8 cellular contexts compared by ENCODE assay signal in the genomic region with DNA sequence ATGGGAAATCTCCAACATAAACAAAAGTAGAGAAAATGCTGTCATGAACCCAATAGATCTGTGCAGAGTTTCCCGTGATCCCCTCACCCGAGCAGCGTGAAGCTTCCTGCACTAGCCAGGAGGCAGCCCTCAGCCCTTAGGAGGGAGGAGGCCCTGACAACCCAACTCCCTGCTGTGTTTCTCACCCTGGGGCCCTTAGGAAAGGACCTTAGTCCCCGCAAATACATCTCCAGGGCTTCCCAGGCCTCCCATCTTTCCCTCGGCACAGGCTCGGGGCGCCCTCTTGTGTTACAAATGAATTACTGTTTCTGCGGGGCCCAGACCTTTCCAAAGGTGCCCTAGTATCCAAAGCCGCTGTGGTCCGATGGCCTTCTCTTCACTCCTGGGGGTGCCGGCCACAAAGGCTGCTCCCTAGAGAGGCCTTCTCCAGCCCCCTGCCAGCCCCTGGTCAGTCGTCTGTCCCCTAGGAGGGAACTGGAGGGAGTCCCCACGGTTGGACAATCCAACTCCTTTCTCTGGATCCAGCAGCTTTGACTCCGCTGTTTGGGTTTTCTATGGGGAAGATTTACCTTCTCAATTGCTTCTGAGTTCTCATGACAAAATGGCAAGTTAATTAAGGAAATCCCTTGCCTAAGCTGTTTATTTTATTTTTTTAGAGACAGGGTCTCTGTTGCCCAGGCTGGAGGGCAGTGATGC. TPM values are rescaled to one million over a fixed set of nuclear protein-coding genes. Genes with fewer than 3 reads are reported as not detected.
DNase-seq lines count a peak whose midpoint lies in the region; ATAC-seq and TF ChIP-seq lines count a peak whose summit lies in the region.

No MANE protein-coding gene starts in this region.

- H3K9me3 ChIP-seq in HCT116 (ENCODE audit: control insufficient read depth in 1 of 2, insufficient read depth in 1 of 2, low read depth in 1 of 2, low read length in 2 of 2): no peaks in the 10 kb centered on the region
- H3K9me3 ChIP-seq in esophagus muscularis mucosa: no peaks in the 10 kb centered on the region
- H3K9me3 ChIP-seq in thyroid gland: no peaks in the 10 kb centered on the region

- H3K27ac Mint-ChIP-seq in CD14-positive monocyte (no peak overlapping the region), natural killer cell (no peak overlapping the region)

- WGBS in esophagus muscularis mucosa: 29% methylated on average over 14 of the region's 14 CpGs
- WGBS in thyroid gland, 2 donors: 40 to 46% methylated on average over 13 to 14 of the region's 14 CpGs

- peak; percentile 98 for TF ChIP-seq RAD21 in HCT116 (IDR thresholded peaks at IDR 0.05; ENCODE audit: low read depth)

- H3K4me1 ChIP-seq in HCT116 (ENCODE audit: control insufficient read depth in 1 of 2, insufficient read depth in 2 of 2, low read length in 2 of 2) (peaks cover 0 to 13% of the 10 kb centered on the region in 2 experiments; a peak in 1 of 4 replicates), esophagus muscularis mucosa (peaks cover 0 to 10% (median 0%) of the 10 kb centered on the region in 4 donors), thyroid gland (no peaks in the 10 kb centered on the region)

- ATAC-seq in HCT116 (peak; percentile 96), natural killer cell (peak in 2 of 3 donors; percentile 42 to 44), HG03457 (IDR thresholded peaks at IDR 0.05; ENCODE audit: unreplicated experiment) (no peak)

- no peaks in the 10 kb centered on the region for H3K4me1 Mint-ChIP-seq in CD14-positive monocyte
- H3K4me1 Mint-ChIP-seq in natural killer cell: no peaks in the 10 kb centered on the region

- no peak overlapping the region for H3K4me2 ChIP-seq in HCT116 (ENCODE audit: low read length)

- no peaks in the 10 kb centered on the region for H3K9me2 ChIP-seq in HCT116 (ENCODE audit: insufficient read depth)

- H3K9me3 Mint-ChIP-seq in CD14-positive monocyte (peaks cover 0 to 1% (median 0%) of the 10 kb centered on the region in 7 donors), natural killer cell (no peaks in the 10 kb centered on the region)

- H3K79me2 ChIP-seq in HCT116 (ENCODE audit: insufficient read depth, low read length): no peaks in the 10 kb centered on the region

- H3K4me3 Mint-ChIP-seq in CD14-positive monocyte: no peak overlapping the region
- H3K4me3 Mint-ChIP-seq in natural killer cell: no peak overlapping the region

- H3K27me3 ChIP-seq in HCT116 (ENCODE audit: insufficient read depth, low read length) (no peaks in the 10 kb centered on the region), esophagus muscularis mucosa (no peaks in the 10 kb centered on the region), thyroid gland (no peaks in the 10 kb centered on the region)

- no peak for TF ChIP-seq POLR2A in HCT116 (IDR thresholded peaks at IDR 0.05; ENCODE audit: borderline replicate concordance, extremely low read depth, insufficient read depth, insufficient read length)
- no peak for TF ChIP-seq POLR2A in esophagus muscularis mucosa (IDR thresholded peaks at IDR 0.05; ENCODE audit: low read depth)
- TF ChIP-seq POLR2A in thyroid gland (IDR thresholded peaks at IDR 0.05): no peak

- H4K20me1 ChIP-seq in HCT116 (ENCODE audit: insufficient read depth): no peaks in the 10 kb centered on the region

- intact Hi-C loops in CD14-positive monocyte (cut with micrococcal nuclease) (loop anchor here (2.0 to 10.0 kb wide), 2 partner anchors 632 to 634 kb away; no protein-coding TSS in a partner anchor), HCT116 (cut with micrococcal nuclease) (loop anchor here (1.0 to 10.0 kb wide), 6 partner anchors 116 to 693 kb away; no protein-coding TSS in a partner anchor), esophagus muscularis mucosa (cut with DNase I) (loop anchor here (2.0 to 10.0 kb wide), 2 partner anchors 422 to 550 kb away; a partner anchor contains a TSS), natural killer cell (cut with micrococcal nuclease) (loop anchor here (1.0 kb wide), 1 partner anchor 548 kb away; no protein-coding TSS in a partner anchor), thyroid gland (cut with DNase I) (loop anchor here (5.0 to 10.0 kb wide), 3 partner anchors 422 to 634 kb away; a partner anchor contains a TSS)

- H3K27ac ChIP-seq in HCT116 (ENCODE audit: low read depth, low read length): no peak overlapping the region
- H3K27ac ChIP-seq in esophagus muscularis mucosa (replicated peaks in 1 of 4): no peak overlapping the region
- no peak overlapping the region for H3K27ac ChIP-seq in thyroid gland

- TF ChIP-seq CTCF in CD14-positive monocyte (IDR thresholded peaks at IDR 0.05): peak; percentile 65
- TF ChIP-seq CTCF in HCT116 (IDR thresholded peaks at IDR 0.05 in 2 of 3, conservative IDR thresholded peaks at IDR 0.05 in 1 of 3; ENCODE audit: borderline replicate concordance in 1 of 3, insufficient read depth in 1 of 3, low read depth in 2 of 3, low read length in 2 of 3): peak; percentile 75 to 90 (median 86); a peak in 5 of 6 replicates
- TF ChIP-seq CTCF in esophagus muscularis mucosa (IDR thresholded peaks at IDR 0.05): peak; percentile 67 to 82 (median 71)
- peak; percentile 63 for TF ChIP-seq CTCF in natural killer cell (IDR thresholded peaks at IDR 0.05)
- peak; percentile 51 to 82 (median 70) for TF ChIP-seq CTCF in thyroid gland (IDR thresholded peaks at IDR 0.05)

- no TSS peak for BruUV-seq in HCT116 (replicated peaks; lab: Mats Ljungman, UMichigan)

- H3K9ac ChIP-seq in HCT116 (ENCODE audit: low read length): no peak overlapping the region

- H2AFZ ChIP-seq in HCT116 (ENCODE audit: low read depth, low read length, poor library complexity, severe bottlenecking): no peak overlapping the region

- CTCF ChIA-PET in HCT116 (lab: Charles Lee): interaction anchor here (0.5 to 1.7 kb wide), 5 partner anchors 57 to 694 kb away, joined by 3 read pairs; a partner anchor contains a TSS

- no peak for DNase-seq in CD14-positive monocyte (ENCODE audit: low spot score)
- peak; percentile 28 for DNase-seq in HCT116 (ENCODE audit: low read depth, low spot score)
- DNase-seq in NCI-H774 (lab: John Stamatoyannopoulos, UW): peak; percentile 37
- DNase-seq in activated CD8-positive, alpha-beta memory T cell treated with anti-CD3 and anti-CD28 coated beads for 48 hours (ENCODE audit: low read depth in 2 of 3, low spot score in 2 of 3): peak; percentile 10 to 27 (median 26)
- DNase-seq in esophagus muscularis mucosa (ENCODE audit: extremely low spot score): no peak
- peak; percentile 29 for DNase-seq in natural killer cell
- DNase-seq in thyroid gland: peak; percentile 50 to 62

- H3K27me3 Mint-ChIP-seq in CD14-positive monocyte (ENCODE audit: low read depth in 3 of 3): peaks cover 0 to 1% (median 0%) of the 10 kb centered on the region in 3 donors
- H3K27me3 Mint-ChIP-seq in natural killer cell (ENCODE audit: low read depth in 2 of 2): no peaks in the 10 kb centered on the region

- H3K4me3 ChIP-seq in HCT116 (replicated peaks in 1 of 2; ENCODE audit: low read depth in 1 of 2, low read length in 2 of 2) (no peak overlapping the region), esophagus muscularis mucosa (no peak overlapping the region), thyroid gland (replicated peaks in 1 of 3) (no peak overlapping the region)

- H3K36me3 ChIP-seq in HCT116 (ENCODE audit: control insufficient read depth in 1 of 2, insufficient read depth in 2 of 2, low read length in 2 of 2) (peaks cover 0 to 3% of the 10 kb centered on the region in 2 experiments; a peak in 2 of 4 replicates), esophagus muscularis mucosa (peaks cover 30 to 88% (median 70%) of the 10 kb centered on the region in 4 donors), thyroid gland (peaks cover 17 to 27% of the 10 kb centered on the region in 2 donors)

- H3K36me3 Mint-ChIP-seq in CD14-positive monocyte (peaks cover 69 to 98% of the 10 kb centered on the region in 2 donors), natural killer cell (no peaks in the 10 kb centered on the region)

- TF ChIP-seq EP300 in esophagus muscularis mucosa (IDR thresholded peaks at IDR 0.05): no peak

- RAD21 ChIA-PET in HCT116 (lab: Charles Lee; ENCODE audit: low non-redundant PET in 1 of 2, low total read pairs in 2 of 2, uncharacterized antibody in 2 of 2, unreplicated experiment in 2 of 2): interaction anchor here in 1 of 2 experiments (0.7 kb wide), 1 partner anchor 398 kb away, joined by 3 read pairs; no protein-coding TSS in a partner anchor

- POLR2A ChIA-PET in HCT116 (lab: Charles Lee): no interaction called here

TF ChIP-seq in HCT116, 20 proteins besides CTCF, POLR2A, EP300 and RAD21 (continues in another document):
- no peak for TF ChIP-seq ZNF274 (IDR thresholded peaks at IDR 0.05; ENCODE audit: low read depth, low read length)
- no peak for TF ChIP-seq SP1 (IDR thresholded peaks at IDR 0.05; ENCODE audit: low read depth)
- TF ChIP-seq, protein P1, sequence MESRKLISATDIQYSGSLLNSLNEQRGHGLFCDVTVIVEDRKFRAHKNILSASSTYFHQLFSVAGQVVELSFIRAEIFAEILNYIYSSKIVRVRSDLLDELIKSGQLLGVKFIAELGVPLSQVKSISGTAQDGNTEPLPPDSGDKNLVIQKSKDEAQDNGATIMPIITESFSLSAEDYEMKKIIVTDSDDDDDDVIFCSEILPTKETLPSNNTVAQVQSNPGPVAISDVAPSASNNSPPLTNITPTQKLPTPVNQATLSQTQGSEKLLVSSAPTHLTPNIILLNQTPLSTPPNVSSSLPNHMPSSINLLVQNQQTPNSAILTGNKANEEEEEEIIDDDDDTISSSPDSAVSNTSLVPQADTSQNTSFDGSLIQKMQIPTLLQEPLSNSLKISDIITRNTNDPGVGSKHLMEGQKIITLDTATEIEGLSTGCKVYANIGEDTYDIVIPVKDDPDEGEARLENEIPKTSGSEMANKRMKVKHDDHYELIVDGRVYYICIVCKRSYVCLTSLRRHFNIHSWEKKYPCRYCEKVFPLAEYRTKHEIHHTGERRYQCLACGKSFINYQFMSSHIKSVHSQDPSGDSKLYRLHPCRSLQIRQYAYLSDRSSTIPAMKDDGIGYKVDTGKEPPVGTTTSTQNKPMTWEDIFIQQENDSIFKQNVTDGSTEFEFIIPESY (IDR thresholded peaks at IDR 0.05; ENCODE audit: extremely low read depth, insufficient replicate concordance, low read length): no peak
- no peak for TF ChIP-seq EGR1 (IDR thresholded peaks at IDR 0.05; ENCODE audit: low read depth)
- no peak for TF ChIP-seq YY1 (IDR thresholded peaks at IDR 0.05; ENCODE audit: extremely low read depth, insufficient replicate concordance, low read depth, low read length)
- no peak for TF ChIP-seq EZH2phosphoT487 (IDR thresholded peaks at IDR 0.05; ENCODE audit: borderline replicate concordance)
- no peak for TF ChIP-seq SIN3A (IDR thresholded peaks at IDR 0.05; ENCODE audit: low read depth)

RNA-seq across cellular contexts. Expression of a gene that starts 49.9 kb away (rescaled TPM):
- polyA plus RNA-seq in CD14-positive monocyte: 1 to 10 TPM; 3.8 to 4.7 TPM
- total RNA-seq in HCT116 (2021; ENCODE audit: unreplicated experiment) (11.8 TPM), esophagus muscularis mucosa (10 to 100 TPM in 1 of 4 donors, 1 to 10 TPM in 3; 3.7 to 10.9 (median 8.9) TPM), natural killer cell (1 to 10 TPM; 1.6 to 2.9 (median 2.0) TPM), thyroid gland (10 to 100 TPM in 3 of 4 donors, 1 to 10 TPM in 1; 7.7 to 19.3 (median 14.6) TPM)
- polyA plus RNA-seq in HCT116 (2012): 7.6 and 9.1 TPM in 2 replicates

Comparison
In these comparisons a context has a peak if more than half of its experiments do, and no peak if none do; other contexts are left out.
1. DNase-seq: peak in HCT116 (single experiment), NCI-H774 (single experiment), activated CD8-positive, alpha-beta memory T cell treated with anti-CD3 and anti-CD28 coated beads for 48 hours (3 of 3), natural killer cell (single experiment) and thyroid gland (2 of 2); none in CD14-positive monocyte (single experiment) and esophagus muscularis mucosa (single experiment).
2. Peak in every context shown above with its lines, with median percentiles within 50 percentile points of each other: CTCF ChIP-seq.